ENCODE assay signal across 24 cellular contexts in genomic region chr13:86974995-86975328, GRCh38.
DNase-seq lines count a peak whose midpoint lies in the region; ATAC-seq and TF ChIP-seq lines count a peak whose summit lies in the region.
"Had no signal": no experiment of that assay in that cellular context is flagged by ENCODE, and none has a peak within 500 bp of the region (broad histone marks: within the 10 kb centered on the region; RNA-seq: fewer than 3 reads in every experiment).

No MANE protein-coding gene starts in this region.

- H2AFZ ChIP-seq in IMR-90 (replicated peaks; ENCODE audit: low read length, poor library complexity): no peak overlapping the region
- no peak overlapping the region for H2AFZ ChIP-seq in hepatocyte

- intact Hi-C loops in IMR-90 (cut with micrococcal nuclease): loop anchor here (1.0 kb wide), 1 partner anchor 299 kb away; no protein-coding TSS in a partner anchor

- H3K18ac ChIP-seq in IMR-90 (ENCODE audit: low read depth, low read length): no peak overlapping the region

- peaks cover 3% of the 10 kb centered on the region for H3K27me3 Mint-ChIP-seq in osteocyte (ENCODE audit: unreplicated experiment)
- H3K27me3 Mint-ChIP-seq: naive B cell had no signal

- H2BK120ac ChIP-seq in IMR-90 (ENCODE audit: low read depth, low read length): no peak overlapping the region

- H3K4me1 Mint-ChIP-seq in osteocyte (ENCODE audit: unreplicated experiment): no peaks in the 10 kb centered on the region
- H3K4me1 Mint-ChIP-seq: naive B cell had no signal

- no peak for TF ChIP-seq POLR2A in IMR-90 (IDR thresholded peaks at IDR 0.05; ENCODE audit: low read depth, low read length)

- POLR2A ChIA-PET in IMR-90 (lab: Charles Lee; ENCODE audit: unreplicated experiment): no interaction called here

- H3K79me2 ChIP-seq in hepatocyte: no peaks in the 10 kb centered on the region

- 0 out of 2 replicates have a peak, but pooled peaks have one; percentile 24 for TF ChIP-seq RAD21 in IMR-90 (IDR thresholded peaks at IDR 0.05; ENCODE audit: low read length)

- H3K4ac ChIP-seq in IMR-90 (ENCODE audit: low read depth, low read length): no peak overlapping the region

- CTCF ChIA-PET in IMR-90 (lab: Yijun Ruan, JAX): interaction anchor here (1.0 kb wide), 1 partner anchor 299 kb away, joined by 6 read pairs; no protein-coding TSS in a partner anchor

- H3K79me1 ChIP-seq in IMR-90 (ENCODE audit: low read depth in 1 of 2, low read length in 2 of 2): no peaks in the 10 kb centered on the region

- H2BK15ac ChIP-seq in IMR-90 (ENCODE audit: low read depth, low read length): no peak overlapping the region

- no peaks in the 10 kb centered on the region for H3K9me3 Mint-ChIP-seq in osteocyte (ENCODE audit: unreplicated experiment)

- H3K14ac ChIP-seq in IMR-90 (replicated peaks; ENCODE audit: low read depth, low read length): no peak overlapping the region

- no peaks in the 10 kb centered on the region for H3K36me3 ChIP-seq in IMR-90 (ENCODE audit: control insufficient read depth, insufficient read depth, low read length)
- H3K36me3 ChIP-seq in WERI-Rb-1: no peaks in the 10 kb centered on the region
- no peaks in the 10 kb centered on the region for H3K36me3 ChIP-seq in hepatocyte (replicated peaks; ENCODE audit: insufficient read depth, low read depth)
- H3K36me3 ChIP-seq: adrenal gland, esophagus squamous epithelium, pancreas, sigmoid colon had no signal

- DNase-seq in IMR-90: no peak
- DNase-seq in WERI-Rb-1: peak; percentile 33
- no peak for DNase-seq in hepatocyte (ENCODE audit: low spot score)
- no peak for DNase-seq in osteocyte (ENCODE audit: extremely low spot score, unreplicated experiment)
- DNase-seq in activated gamma-delta T cell (lab: John Stamatoyannopoulos, UW): no peak
- no peak for DNase-seq in GM19240 (ENCODE audit: insufficient read length, low spot score)
- DNase-seq: activated CD4-positive, alpha-beta T cell treated with anti-CD3 and anti-CD28 coated beads for 48 hours; activated effector memory CD4-positive, alpha-beta T cell treated with Interleukin-2 at 50 U/mL for 16 hours; adrenal gland; C1 segment of cervical spinal cord; effector CD4-positive, alpha-beta T cell; esophagus squamous epithelium; head of caudate nucleus; mammary epithelial cell; naive B cell; NCI-H1436 treated with DMSO at 0.1 percent for 48 hours; sigmoid colon; stimulated activated CD4-positive, alpha-beta T cell treated with anti-CD3 and anti-CD28 coated beads, Interleukin-1b, Interleukin-23, amount 100 ng/mL, for 48 hours; stimulated activated naive CD4-positive, alpha-beta T cell; trophoblast cell had no signal

- no peak overlapping the region for H4K8ac ChIP-seq in IMR-90 (ENCODE audit: low read depth in 2 of 2, low read length in 2 of 2)

- H3K4me3 ChIP-seq in IMR-90 (ENCODE audit: insufficient read depth, low read depth, low read length) (no peak overlapping the region), WERI-Rb-1 (ENCODE audit: low read depth, low read length) (no peak overlapping the region), hepatocyte (no peak overlapping the region)
- H3K4me3 ChIP-seq: adrenal gland, esophagus squamous epithelium, pancreas, sigmoid colon had no signal

- H3K27me3 ChIP-seq in IMR-90 (ENCODE audit: control insufficient read depth, insufficient read depth, low read length): no peaks in the 10 kb centered on the region
- no peaks in the 10 kb centered on the region for H3K27me3 ChIP-seq in WERI-Rb-1 (ENCODE audit: insufficient read depth, low read depth, severe bottlenecking)
- no peaks in the 10 kb centered on the region for H3K27me3 ChIP-seq in hepatocyte
- H3K27me3 ChIP-seq: adrenal gland, esophagus squamous epithelium, pancreas, sigmoid colon had no signal

- 0 out of 2 replicates have a peak overlapping the region, but pooled peaks have one; percentile 34 for H2BK20ac ChIP-seq in IMR-90 (ENCODE audit: low read depth, low read length)

- H4K20me1 ChIP-seq in IMR-90 (ENCODE audit: insufficient read depth, low read length) (no peaks in the 10 kb centered on the region), hepatocyte (ENCODE audit: insufficient read depth, poor library complexity, severe bottlenecking) (no peaks in the 10 kb centered on the region)

- H3K4me1 ChIP-seq in IMR-90 (ENCODE audit: control insufficient read depth, insufficient read depth, low read length) (0 out of 2 replicates have a peak, but pooled peaks cover 1% of the 10 kb centered on the region), hepatocyte (ENCODE audit: insufficient read depth) (no peaks in the 10 kb centered on the region)
- H3K4me1 ChIP-seq: adrenal gland, esophagus squamous epithelium, pancreas, sigmoid colon had no signal

- no peak overlapping the region for H2BK5ac ChIP-seq in IMR-90 (ENCODE audit: low read depth, low read length, poor library complexity, severe bottlenecking)

- H3K27ac Mint-ChIP-seq in osteocyte (ENCODE audit: unreplicated experiment): no peak overlapping the region
- H3K27ac Mint-ChIP-seq: naive B cell had no signal

- no peak overlapping the region; the same call in 1 of the 2 replicates for H2AK5ac ChIP-seq in IMR-90 (ENCODE audit: low read depth, low read length)

- ATAC-seq in IMR-90 (ENCODE audit: low read depth) (no peak), GM19467 (IDR thresholded peaks at IDR 0.05; ENCODE audit: unreplicated experiment) (no peak)
- ATAC-seq: HCT116, pancreas, Right ventricle myocardium inferior had no signal

- no peak overlapping the region for H3K4me3 Mint-ChIP-seq in osteocyte (ENCODE audit: unreplicated experiment)
- H3K4me3 Mint-ChIP-seq: naive B cell had no signal

- in situ Hi-C loops in IMR-90 (cut with MboI; ENCODE audit: low sequenced_read_pairs): no loop called here

- H3K9me3 ChIP-seq in IMR-90 (ENCODE audit: control insufficient read depth, insufficient read depth, low read length) (no peaks in the 10 kb centered on the region), WERI-Rb-1 (ENCODE audit: severe bottlenecking) (no peaks in the 10 kb centered on the region), hepatocyte (ENCODE audit: low read depth) (no peaks in the 10 kb centered on the region)
- H3K9me3 ChIP-seq: adrenal gland, esophagus squamous epithelium, pancreas, sigmoid colon had no signal

- H4K91ac ChIP-seq in IMR-90 (ENCODE audit: insufficient read depth, low read depth, low read length): no peak overlapping the region

- no peaks in the 10 kb centered on the region for H3K9me1 ChIP-seq in IMR-90 (ENCODE audit: insufficient read depth, low read length)

- H3K36me3 Mint-ChIP-seq in osteocyte (ENCODE audit: unreplicated experiment): no peaks in the 10 kb centered on the region
- H3K36me3 Mint-ChIP-seq: naive B cell had no signal

- H4K5ac ChIP-seq in IMR-90 (ENCODE audit: low read depth, low read length): no peak overlapping the region

- H3K27ac ChIP-seq in IMR-90 (ENCODE audit: insufficient read depth, low read length): no peak overlapping the region
- no peak overlapping the region for H3K27ac ChIP-seq in WERI-Rb-1
- H3K27ac ChIP-seq in hepatocyte: no peak overlapping the region
- H3K27ac ChIP-seq: adrenal gland, esophagus squamous epithelium, pancreas, sigmoid colon had no signal

- TF ChIP-seq CTCF in IMR-90 (conservative IDR thresholded peaks at IDR 0.05; ENCODE audit: low read depth, low read length) (0 out of 2 replicates have a peak, but pooled peaks have one; percentile 19), WERI-Rb-1 (IDR thresholded peaks at IDR 0.05; ENCODE audit: low read depth, low read length) (peak; percentile 59), hepatocyte (IDR thresholded peaks at IDR 0.05; ENCODE audit: poor library complexity) (peak; percentile 20), osteocyte (IDR thresholded peaks at IDR 0.05) (peak; percentile 27)

- no peaks in the 10 kb centered on the region for H3K9me2 ChIP-seq in hepatocyte (replicated peaks; ENCODE audit: insufficient read depth)

- no CpG with 5 or more reads among the region's 1 CpG for WGBS in IMR-90 (ENCODE audit: extremely low coverage in 2 of 2, insufficient read length in 1 of 2), 2 experiments
- WGBS in hepatocyte (ENCODE audit: low lambda C conversion rate, missing lambda C conversion rate): 63% methylated on average over 1 of the region's 1 CpG

- dilution Hi-C loops in IMR-90 (cut with HindIII; ENCODE audit: low sequenced_read_pairs, unreplicated experiment): no loop called here

- no peak overlapping the region for H3K9ac ChIP-seq in IMR-90 (ENCODE audit: low read depth, low read length)

- H3K4me2 ChIP-seq in IMR-90 (ENCODE audit: low read depth, low read length) (no peak overlapping the region), hepatocyte (no peak overlapping the region)

- no peak overlapping the region for H3K23ac ChIP-seq in IMR-90 (ENCODE audit: low read depth, low read length)

- BruUV-seq in IMR-90 (replicated peaks; lab: Mats Ljungman, UMichigan): no TSS peak

- H2AK9ac ChIP-seq in IMR-90 (replicated peaks; ENCODE audit: low read depth, low read length, poor library complexity): no peak overlapping the region

- H3K56ac ChIP-seq in IMR-90 (ENCODE audit: extremely low read depth, insufficient read depth, low read length): no peak overlapping the region

TF ChIP-seq in IMR-90, 13 proteins besides CTCF, POLR2A, EP300 and RAD21:
- TF ChIP-seq SMC3 (IDR thresholded peaks at IDR 0.05; ENCODE audit: low read depth, low read length) (0 out of 2 replicates have a peak, but pooled peaks have one; percentile 4), BHLHE40 (IDR thresholded peaks at IDR 0.05; ENCODE audit: low read depth, low read length) (no peak)
